Comparison of ENCODE assay signal across 22 cellular contexts in the genomic region with DNA sequence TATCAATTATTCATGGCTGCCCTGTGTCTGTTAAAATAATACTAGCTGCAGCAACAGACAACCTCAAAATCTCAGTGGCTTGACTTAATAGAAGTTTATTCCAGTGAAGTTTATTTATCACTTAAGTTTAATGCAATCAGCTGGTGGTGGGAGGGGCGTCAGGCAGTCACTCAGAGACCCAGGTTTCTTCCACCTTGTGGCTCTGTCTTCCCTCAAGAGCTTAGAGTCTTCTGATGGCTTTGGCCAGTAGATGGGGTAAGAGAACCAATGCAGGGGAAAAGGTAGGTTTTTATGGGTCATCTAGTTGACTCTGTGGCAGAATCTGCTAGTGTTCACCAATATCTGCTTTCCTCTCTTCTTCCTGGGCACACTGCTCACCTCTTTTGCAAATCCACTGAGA.
A peak's percentile ranks its signal among the peaks of the same experiment; 100 is the strongest.
DNase-seq lines count a peak whose midpoint lies in the region; TF ChIP-seq lines count a peak whose summit lies in the region.
"Had no signal": no experiment of that assay in that cellular context is flagged by ENCODE, and none has a peak within 500 bp of the region (broad histone marks: within the 10 kb centered on the region; RNA-seq: fewer than 3 reads in every experiment).

No MANE protein-coding gene starts in this region.

- H4K8ac ChIP-seq in mesendoderm (ENCODE audit: low read depth, low read length): no peak overlapping the region

- TF ChIP-seq CTCF in LNCAP (IDR thresholded peaks at IDR 0.05): 0 out of 2 replicates have a peak, but pooled peaks have one; percentile 9

- H3K27me3 ChIP-seq in mesendoderm (ENCODE audit: insufficient read depth, low read length, poor library complexity): no peaks in the 10 kb centered on the region
- H3K27me3 ChIP-seq: cardiac muscle cell, Peyer's patch, tibial artery had no signal

- no peak overlapping the region for H3K56ac ChIP-seq in mesendoderm (ENCODE audit: low read length)

- no peak overlapping the region for H2BK120ac ChIP-seq in mesendoderm (ENCODE audit: low read depth, low read length)

- H3K9ac ChIP-seq in mesendoderm (ENCODE audit: low read length): no peak overlapping the region

- H3K4me3 ChIP-seq in mesendoderm (ENCODE audit: low read length): no peak overlapping the region
- H3K4me3 ChIP-seq: cardiac muscle cell, Peyer's patch, tibial artery had no signal

- no peaks in the 10 kb centered on the region for H3K79me2 ChIP-seq in mesendoderm (ENCODE audit: control insufficient read depth, insufficient read depth, low read length)

- H3K4ac ChIP-seq in mesendoderm (ENCODE audit: low read depth, low read length): no peak overlapping the region

- no peak overlapping the region for H3K23ac ChIP-seq in mesendoderm (ENCODE audit: low read length)

- H3K27ac ChIP-seq in mesendoderm (ENCODE audit: low read depth, low read length): no peak overlapping the region
- H3K27ac ChIP-seq: cardiac muscle cell, Peyer's patch, tibial artery had no signal

- no peak overlapping the region for H2AK5ac ChIP-seq in mesendoderm (ENCODE audit: low read length)

- no peaks in the 10 kb centered on the region for H3K36me3 ChIP-seq in mesendoderm (ENCODE audit: control insufficient read depth, insufficient read depth, low read length)
- H3K36me3 ChIP-seq: cardiac muscle cell, Peyer's patch, tibial artery had no signal

- no peaks in the 10 kb centered on the region for H3K79me1 ChIP-seq in mesendoderm (ENCODE audit: low read length)

- H3K18ac ChIP-seq in mesendoderm (ENCODE audit: low read length): no peak overlapping the region

- no peak overlapping the region for H2BK15ac ChIP-seq in mesendoderm (replicated peaks; ENCODE audit: low read depth)

- WGBS in mesendoderm (ENCODE audit: extremely low coverage, insufficient coverage, low lambda C conversion rate): no CpG with 5 or more reads among the region's 1 CpG

- DNase-seq in DMS53 (lab: John Stamatoyannopoulos, UW): peak; percentile 39
- DNase-seq in DMS53 treated with DMSO at 0.1 percent for 48 hours (lab: John Stamatoyannopoulos, UW; ENCODE audit: unreplicated experiment): no peak
- DNase-seq in RPMI8226: peak; percentile 11
- DNase-seq in mesendoderm: peak; percentile 61
- DNase-seq in DMS79 treated with DMSO at 0.1 percent for 48 hours (lab: John Stamatoyannopoulos, UW): no peak
- no peak for DNase-seq in NCI-H69 (lab: John Stamatoyannopoulos, UW)
- no peak for DNase-seq in hippocampal formation (lab: John Stamatoyannopoulos, UW)
- DNase-seq: activated CD4-positive, alpha-beta T cell treated with anti-CD3 and anti-CD28 coated beads, Interleukin-2, amount 10 ng/mL, durations not matched to agents 24 days and 14 days; activated naive CD4-positive, alpha-beta T cell treated with anti-CD3 and anti-CD28 coated beads, Interleukin-2, amount 10 ng/mL, durations not matched to agents 7 days and 5 days; activated T-cell treated with anti-CD3 and anti-CD28 coated beads, Interleukin-2, amount 50 U/mL, for 72 hours; amygdala; glutamatergic neuron; naive B cell; NCI-H1694; NCI-H526 treated with DMSO at 0.1 percent for 48 hours; Peyer's patch; retina; stimulated activated CD4-positive, alpha-beta T cell treated with anti-CD3 and anti-CD28 coated beads, Interleukin-4, amount 100 ng/mL, for 24 hours; tibial artery had no signal

- H2BK5ac ChIP-seq in mesendoderm (ENCODE audit: low read length): no peak overlapping the region

- H3K4me1 ChIP-seq in mesendoderm (ENCODE audit: control insufficient read depth, low read depth, low read length): no peaks in the 10 kb centered on the region
- H3K4me1 ChIP-seq: Caco-2, Peyer's patch, tibial artery had no signal

- H4K5ac ChIP-seq in mesendoderm (ENCODE audit: low read length): no peak overlapping the region

- no peak overlapping the region for H3K4me2 ChIP-seq in mesendoderm (ENCODE audit: low read length)

Comparison
In these comparisons a context has a peak if more than half of its experiments do, and no peak if none do; other contexts are left out.
1. DNase-seq: peak in DMS53 (single experiment), RPMI8226 (single experiment) and mesendoderm (single experiment); none in DMS53 treated with DMSO at 0.1 percent for 48 hours (single experiment), DMS79 treated with DMSO at 0.1 percent for 48 hours (single experiment), NCI-H69 (single experiment) and hippocampal formation (0 of 2).